Comparison of ENCODE assay signal across 9 cellular contexts in genomic region chr20:50528804-50529351, GRCh38. TPM values are rescaled to one million over a fixed set of nuclear protein-coding genes. Genes with fewer than 3 reads are reported as not detected.
DNase-seq lines count a peak whose midpoint lies in the region; ATAC-seq and TF ChIP-seq lines count a peak whose summit lies in the region.
"Had no signal": no experiment of that assay in that cellular context is flagged by ENCODE, and none has a peak within 500 bp of the region (broad histone marks: within the 10 kb centered on the region; RNA-seq: fewer than 3 reads in every experiment).

No MANE protein-coding gene starts in this region.

- POLR2A ChIA-PET in activated CD4-positive, alpha-beta T cell treated with anti-CD3 and anti-CD28 coated beads, Interleukin-2, amount 10 ng/mL, durations not matched to agents 7 days and 5 days (lab: Charles Lee), result no interaction called here

- H3K27me3 ChIP-seq in skeletal muscle satellite cell (ENCODE audit: control insufficient read depth, insufficient read depth, low read length) (no peaks in the 10 kb centered on the region), esophagus squamous epithelium (no peaks in the 10 kb centered on the region)

- peaks cover 29% of the 10 kb centered on the region for H3K4me1 Mint-ChIP-seq in activated CD4-positive, alpha-beta T cell treated with anti-CD3 and anti-CD28 coated beads, Interleukin-2, amount 10 ng/mL, durations not matched to agents 24 days and 14 days
- H3K4me1 Mint-ChIP-seq in activated CD4-positive, alpha-beta T cell treated with anti-CD3 and anti-CD28 coated beads, Interleukin-2, amount 10 ng/mL, durations not matched to agents 7 days and 5 days, result peaks cover 30% of the 10 kb centered on the region

- DNase-seq in activated CD4-positive, alpha-beta T cell treated with anti-CD3 and anti-CD28 coated beads, Interleukin-2, amount 10 ng/mL, durations not matched to agents 24 days and 14 days, result no peak
- DNase-seq in activated CD4-positive, alpha-beta T cell treated with anti-CD3 and anti-CD28 coated beads, Interleukin-2, amount 10 ng/mL, durations not matched to agents 7 days and 5 days, result no peak
- peak; percentile 51 for DNase-seq in choroid plexus epithelial cell (ENCODE audit: low read depth)
- DNase-seq in SIG-M5 treated with dmso at 0.1 percent for 504 hours (lab: John Stamatoyannopoulos, UW; ENCODE audit: unreplicated experiment), result no peak
- DNase-seq in esophagus squamous epithelium (lab: John Stamatoyannopoulos, UW), result no peak
- no peak for DNase-seq in stimulated activated CD4-positive, alpha-beta T cell treated with anti-CD3 and anti-CD28 coated beads, Interleukin-15, amount 100 ng/mL, for 24 hours

- CTCF ChIA-PET in activated CD4-positive, alpha-beta T cell treated with anti-CD3 and anti-CD28 coated beads, Interleukin-2, amount 10 ng/mL, durations not matched to agents 7 days and 5 days (lab: Charles Lee), result interaction anchor here (0.7 to 1.3 kb wide), 3 partner anchors 26 to 31 kb away, joined by 3 to 5 read pairs (median 3); no protein-coding TSS in a partner anchor

- H3K27ac Mint-ChIP-seq in activated CD4-positive, alpha-beta T cell treated with anti-CD3 and anti-CD28 coated beads, Interleukin-2, amount 10 ng/mL, durations not matched to agents 24 days and 14 days, result peak overlapping the region; percentile 68
- no peak overlapping the region for H3K27ac Mint-ChIP-seq in activated CD4-positive, alpha-beta T cell treated with anti-CD3 and anti-CD28 coated beads, Interleukin-2, amount 10 ng/mL, durations not matched to agents 7 days and 5 days

- TF ChIP-seq CTCF in choroid plexus epithelial cell (conservative IDR thresholded peaks at IDR 0.05; ENCODE audit: low read depth, low read length), result no peak
- TF ChIP-seq CTCF in esophagus squamous epithelium (IDR thresholded peaks at IDR 0.05), result no peak

- H3K9me3 ChIP-seq in skeletal muscle satellite cell (replicated peaks; ENCODE audit: low read length) (no peaks in the 10 kb centered on the region), esophagus squamous epithelium (no peaks in the 10 kb centered on the region)
- H3K9me3 ChIP-seq: A549 had no signal

- H3K36me3 ChIP-seq in skeletal muscle satellite cell (ENCODE audit: insufficient read depth, low read length), result peaks cover 6% of the 10 kb centered on the region
- H3K36me3 ChIP-seq in esophagus squamous epithelium, result no peaks in the 10 kb centered on the region

- H3K4me3 Mint-ChIP-seq in activated CD4-positive, alpha-beta T cell treated with anti-CD3 and anti-CD28 coated beads, Interleukin-2, amount 10 ng/mL, durations not matched to agents 24 days and 14 days, result no peak overlapping the region
- H3K4me3 Mint-ChIP-seq in activated CD4-positive, alpha-beta T cell treated with anti-CD3 and anti-CD28 coated beads, Interleukin-2, amount 10 ng/mL, durations not matched to agents 7 days and 5 days, result no peak overlapping the region

- TF ChIP-seq POLR2A in esophagus squamous epithelium (IDR thresholded peaks at IDR 0.05), result no peak

- peak; percentile 53 for ATAC-seq in HG02759 (IDR thresholded peaks at IDR 0.05; ENCODE audit: unreplicated experiment)
- ATAC-seq: A549 had no signal

- H3K9ac ChIP-seq in skeletal muscle satellite cell (ENCODE audit: low read depth, low read length), result peak overlapping the region; percentile 31

- peaks cover 22% of the 10 kb centered on the region for H3K36me3 Mint-ChIP-seq in activated CD4-positive, alpha-beta T cell treated with anti-CD3 and anti-CD28 coated beads, Interleukin-2, amount 10 ng/mL, durations not matched to agents 24 days and 14 days (ENCODE audit: low read depth)
- H3K36me3 Mint-ChIP-seq in activated CD4-positive, alpha-beta T cell treated with anti-CD3 and anti-CD28 coated beads, Interleukin-2, amount 10 ng/mL, durations not matched to agents 7 days and 5 days (ENCODE audit: low read depth), result peaks cover 11% of the 10 kb centered on the region

- no peaks in the 10 kb centered on the region for H3K9me3 Mint-ChIP-seq in activated CD4-positive, alpha-beta T cell treated with anti-CD3 and anti-CD28 coated beads, Interleukin-2, amount 10 ng/mL, durations not matched to agents 24 days and 14 days
- H3K9me3 Mint-ChIP-seq in activated CD4-positive, alpha-beta T cell treated with anti-CD3 and anti-CD28 coated beads, Interleukin-2, amount 10 ng/mL, durations not matched to agents 7 days and 5 days, result no peaks in the 10 kb centered on the region

- peak overlapping the region; percentile 10 for H3K4me2 ChIP-seq in skeletal muscle satellite cell (ENCODE audit: low read length)
- H3K4me2 ChIP-seq: A549 had no signal

- peak overlapping the region in 2 of 4 donors; percentile 57 to 72 for H3K27ac ChIP-seq in esophagus squamous epithelium
- H3K27ac ChIP-seq: A549 had no signal

- peaks cover 57% of the 10 kb centered on the region for H3K4me1 ChIP-seq in skeletal muscle satellite cell (ENCODE audit: control insufficient read depth, insufficient read depth, low read length)
- H3K4me1 ChIP-seq in esophagus squamous epithelium, result peaks cover 13 to 96% (median 55%) of the 10 kb centered on the region in 3 donors
- H3K4me1 ChIP-seq: A549 had no signal

- H3K27me3 Mint-ChIP-seq in activated CD4-positive, alpha-beta T cell treated with anti-CD3 and anti-CD28 coated beads, Interleukin-2, amount 10 ng/mL, durations not matched to agents 24 days and 14 days, result no peaks in the 10 kb centered on the region
- no peaks in the 10 kb centered on the region for H3K27me3 Mint-ChIP-seq in activated CD4-positive, alpha-beta T cell treated with anti-CD3 and anti-CD28 coated beads, Interleukin-2, amount 10 ng/mL, durations not matched to agents 7 days and 5 days

- WGBS in esophagus squamous epithelium, 2 donors, result 58 to 59% methylated on average over 6 of the region's 6 CpGs

- H3K4me3 ChIP-seq in choroid plexus epithelial cell (ENCODE audit: low read depth, low read length) (no peak overlapping the region), skeletal muscle satellite cell (ENCODE audit: low read length) (no peak overlapping the region), esophagus squamous epithelium (no peak overlapping the region)
- H3K4me3 ChIP-seq: A549 had no signal

- intact Hi-C loops in activated CD4-positive, alpha-beta T cell treated with anti-CD3 and anti-CD28 coated beads, Interleukin-2, amount 10 ng/mL, durations not matched to agents 24 days and 14 days (cut with micrococcal nuclease), result no loop called here
- intact Hi-C loops in esophagus squamous epithelium (cut with DNase I), result no loop called here

RNA-seq across cellular contexts. Expression of gene PTPN1, which starts 18.7 kb away (rescaled TPM):
- total RNA-seq in activated CD4-positive, alpha-beta T cell treated with anti-CD3 and anti-CD28 coated beads, Interleukin-2, amount 10 ng/mL, durations not matched to agents 24 days and 14 days, result 61.4 and 62.9 TPM in 2 replicates
- 10 to 100 TPM; 66.4 to 75.3 TPM for total RNA-seq in activated CD4-positive, alpha-beta T cell treated with anti-CD3 and anti-CD28 coated beads, Interleukin-2, amount 10 ng/mL, durations not matched to agents 7 days and 5 days
- 51.5 and 58.8 TPM in 2 replicates for total RNA-seq in skeletal muscle satellite cell (2012; rRNA removed)
- 10 to 100 TPM; 23.6 to 30.6 (median 29.0) TPM for total RNA-seq in esophagus squamous epithelium
